ENCODE assay signal across 8 cellular contexts in the genomic region with DNA sequence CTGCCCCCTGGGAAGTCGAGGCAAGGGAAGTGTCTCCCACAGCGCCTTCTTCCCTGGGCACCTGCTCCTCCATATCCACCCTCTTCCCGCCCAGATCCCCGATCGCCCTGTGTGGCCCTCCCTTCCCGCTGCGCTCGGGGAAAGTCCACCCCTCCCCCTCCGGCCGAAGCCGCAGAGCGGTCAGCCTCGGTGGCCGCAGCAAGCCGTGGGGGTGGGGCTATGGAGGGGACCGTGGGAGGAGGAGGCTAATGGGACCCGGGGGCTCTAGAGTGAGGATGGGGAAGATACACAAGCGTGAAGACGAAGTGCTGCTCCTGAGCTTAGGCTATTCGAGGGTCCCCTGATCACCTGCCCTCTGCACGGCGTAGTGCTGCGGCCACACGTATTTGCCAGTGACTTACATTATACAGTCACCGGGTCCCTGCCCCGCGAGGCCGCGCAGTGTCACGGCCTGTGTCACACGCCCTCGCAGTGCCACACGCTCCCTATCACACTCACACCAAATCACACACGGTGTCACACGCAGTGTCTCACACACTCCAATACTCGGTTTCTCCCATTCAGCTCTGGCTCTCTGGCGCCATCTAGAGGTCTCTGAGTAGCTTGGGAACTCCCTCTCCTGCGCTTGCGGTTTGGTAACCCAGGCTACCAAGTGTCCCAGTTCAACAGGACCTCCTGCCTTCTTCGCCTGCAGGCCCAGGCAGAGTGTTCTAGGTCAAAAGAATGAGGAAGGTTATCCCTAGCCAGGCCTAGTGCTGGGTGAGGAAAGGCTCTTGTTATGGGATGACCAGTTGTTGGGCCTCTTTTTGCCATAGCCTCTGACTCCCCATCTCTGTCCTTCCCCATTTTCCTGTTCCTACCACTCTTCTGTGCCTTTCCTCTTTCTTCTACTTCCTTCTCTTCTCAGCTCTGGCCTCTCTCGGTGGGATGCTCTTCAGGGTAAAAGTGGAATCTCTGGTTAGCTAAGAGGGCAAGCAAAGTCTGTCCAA. TPM values are rescaled to one million over a fixed set of nuclear protein-coding genes. Genes with fewer than 3 reads are reported as not detected.
DNase-seq lines count a peak whose midpoint lies in the region; ATAC-seq and TF ChIP-seq lines count a peak whose summit lies in the region.

No MANE protein-coding gene starts in this region.

- H3K9me3 Mint-ChIP-seq in GM23338: no peaks in the 10 kb centered on the region
- H3K9me3 Mint-ChIP-seq in nephron progenitor cell: no peaks in the 10 kb centered on the region

- H2AFZ ChIP-seq in GM23338: peak overlapping the region; percentile 87; the same call in 1 of the 2 replicates

- peaks cover 4% of the 10 kb centered on the region; the same call in 1 of the 2 replicates for H3K27me3 ChIP-seq in GM23338 (ENCODE audit: insufficient read depth)
- H3K27me3 ChIP-seq in RWPE2 (ENCODE audit: insufficient read depth, poor library complexity, severe bottlenecking): peaks cover 16% of the 10 kb centered on the region

- H3K27me3 Mint-ChIP-seq in GM23338 (ENCODE audit: insufficient read depth, low read depth, poor library complexity) (peaks cover 26% of the 10 kb centered on the region), nephron progenitor cell (ENCODE audit: low read depth, poor library complexity) (peaks cover 96% of the 10 kb centered on the region)

- no peaks in the 10 kb centered on the region for H3K36me3 ChIP-seq in GM23338 (ENCODE audit: insufficient read depth)
- no peaks in the 10 kb centered on the region for H3K36me3 ChIP-seq in RWPE2 (ENCODE audit: low read depth)

- 0 out of 2 replicates have a peak, but pooled peaks cover 14% of the 10 kb centered on the region for H4K20me1 ChIP-seq in GM23338 (replicated peaks; ENCODE audit: insufficient read depth)

- H3K4me3 ChIP-seq in GM23338 (peak overlapping the region; percentile 81), RWPE2 (ENCODE audit: severe bottlenecking) (peak overlapping the region; percentile 75), fibroblast of villous mesenchyme (ENCODE audit: low read depth, low read length) (peak overlapping the region; percentile 44)

- no peaks in the 10 kb centered on the region for H3K9me3 ChIP-seq in RWPE2 (ENCODE audit: severe bottlenecking)

- H3K4me3 Mint-ChIP-seq in GM23338: peak overlapping the region; percentile 89
- peak overlapping the region; percentile 82 for H3K4me3 Mint-ChIP-seq in nephron progenitor cell

- H3K9me2 ChIP-seq in GM23338 (ENCODE audit: insufficient read depth): no peaks in the 10 kb centered on the region

- ATAC-seq in GM23338 (peak; percentile 39), RWPE2 (ENCODE audit: low read depth) (peak; percentile 63)
- peak; percentile 85 for ATAC-seq in stimulated activated naive CD8-positive, alpha-beta T cell treated with anti-CD3 and anti-CD28 coated beads, Interleukin-15, Interleukin-2, amounts not matched to agents 100 U/mL and 50 U/mL, for 24 hours

- H3K4me1 Mint-ChIP-seq in GM23338 (peaks cover 56% of the 10 kb centered on the region), nephron progenitor cell (peaks cover 53% of the 10 kb centered on the region)

- H3F3A ChIP-seq in GM23338 (replicated peaks; ENCODE audit: low read depth): peaks cover 27% of the 10 kb centered on the region

- DNase-seq in Daoy (ENCODE audit: low read depth) (peak; percentile 90), GM23338 (ENCODE audit: low spot score) (peak; percentile 97), RWPE2 (ENCODE audit: low spot score) (peak; percentile 89), fibroblast of villous mesenchyme (ENCODE audit: low read depth) (peak; percentile 85), nephron progenitor cell (peak; percentile 87)
- DNase-seq in activated effector memory CD4-positive, alpha-beta T cell treated with anti-CD3 and anti-CD28 coated beads, Interleukin-2, amount 50 U/mL, for 16 hours: peak; percentile 93
- DNase-seq in stimulated activated naive CD8-positive, alpha-beta T cell treated with anti-CD3 and anti-CD28 coated beads, Interleukin-15, Interleukin-2, amounts not matched to agents 100 U/mL and 50 U/mL, for 24 hours: peak; percentile 89

- H3K27ac ChIP-seq in GM23338 (ENCODE audit: low read depth) (peak overlapping the region; percentile 97), RWPE2 (ENCODE audit: poor library complexity, severe bottlenecking) (peak overlapping the region; percentile 44)

- TF ChIP-seq CTCF in GM23338 (conservative IDR thresholded peaks at IDR 0.05; ENCODE audit: low read depth in 2 of 2) (peak; percentile 97 to 99), LNCAP (IDR thresholded peaks at IDR 0.05) (peak; percentile 93), RWPE2 (IDR thresholded peaks at IDR 0.05; ENCODE audit: poor library complexity, severe bottlenecking) (peak; percentile 99), fibroblast of villous mesenchyme (IDR thresholded peaks at IDR 0.05; ENCODE audit: insufficient read depth, low read depth, low read length) (peak; percentile 98), nephron progenitor cell (IDR thresholded peaks at IDR 0.05) (peak; percentile 98)

- peak overlapping the region; percentile 100 for H3K4me2 ChIP-seq in GM23338

- peaks cover 39% of the 10 kb centered on the region for H3K79me2 ChIP-seq in GM23338 (replicated peaks; ENCODE audit: insufficient read depth)

- H3K27ac Mint-ChIP-seq in GM23338 (peak overlapping the region; percentile 96), nephron progenitor cell (no peak overlapping the region)

- H3K4me1 ChIP-seq in GM23338 (ENCODE audit: insufficient read depth) (peaks cover 61% of the 10 kb centered on the region), RWPE2 (ENCODE audit: insufficient read depth, poor library complexity, severe bottlenecking) (no peaks in the 10 kb centered on the region)

- peaks cover 8% of the 10 kb centered on the region for H3K36me3 Mint-ChIP-seq in GM23338 (ENCODE audit: low read depth)
- H3K36me3 Mint-ChIP-seq in nephron progenitor cell (ENCODE audit: low read depth): no peaks in the 10 kb centered on the region

TF ChIP-seq in GM23338, 12 proteins besides CTCF, POLR2A, EP300 and RAD21:
- no peak for TF ChIP-seq ZNF114 (CRISPR knock-in tag; IDR thresholded peaks at IDR 0.05)
- TF ChIP-seq POLR2AphosphoS5 (IDR thresholded peaks at IDR 0.05; ENCODE audit: low read depth): peak; percentile 48
- TF ChIP-seq CREB1 (CRISPR knock-in tag; IDR thresholded peaks at IDR 0.05; ENCODE audit: low read depth): peak; percentile 43; the same call in 1 of the 2 replicates

RNA-seq across cellular contexts. Expression of gene PCDH1, which starts 0.9 kb away (rescaled TPM):
- total RNA-seq in Daoy (2014; rRNA removed; shearing (Covaris generic)): 2.7 and 4.1 TPM in 2 replicates
- total RNA-seq in GM23338 (2014; rRNA removed; shearing (Covaris generic)): 155 and 183 TPM in 2 replicates
- 26.2 and 27.8 TPM in 2 replicates for polyA plus RNA-seq in GM23338 (2016; fragmentation: Nextera tagmentation; extraction: Ambion mirVana)
- 0.43 and 3.5 TPM in 2 replicates for total RNA-seq in fibroblast of villous mesenchyme

RNA-seq across cellular contexts. Expression of gene DELE1, which starts 44.6 kb away (rescaled TPM):
- 40.5 and 52.2 TPM in 2 replicates for total RNA-seq in Daoy (2014; rRNA removed; shearing (Covaris generic))
- total RNA-seq in GM23338 (2014; rRNA removed; shearing (Covaris generic)): 50.0 and 62.2 TPM in 2 replicates
- polyA plus RNA-seq in GM23338 (2016; fragmentation: Nextera tagmentation; extraction: Ambion mirVana): 25.6 and 26.9 TPM in 2 replicates
- total RNA-seq in fibroblast of villous mesenchyme: 34.1 and 40.6 TPM in 2 replicates

Comparison
In these comparisons a context has a peak if more than half of its experiments do, and no peak if none do; other contexts are left out.
1. Peak in every context shown above with its lines: DNase-seq, ATAC-seq, H3K4me3 ChIP-seq and H3K27ac ChIP-seq.
2. RNA of gene PCDH1, which starts 0.9 kb away (total RNA-seq): 155 to 183 TPM in GM23338; 2.7 to 4.1 TPM in Daoy and 0.43 to 3.5 TPM in fibroblast of villous mesenchyme; every median in the first group is over 10 times any median in the second.